In the genomic region with DNA sequence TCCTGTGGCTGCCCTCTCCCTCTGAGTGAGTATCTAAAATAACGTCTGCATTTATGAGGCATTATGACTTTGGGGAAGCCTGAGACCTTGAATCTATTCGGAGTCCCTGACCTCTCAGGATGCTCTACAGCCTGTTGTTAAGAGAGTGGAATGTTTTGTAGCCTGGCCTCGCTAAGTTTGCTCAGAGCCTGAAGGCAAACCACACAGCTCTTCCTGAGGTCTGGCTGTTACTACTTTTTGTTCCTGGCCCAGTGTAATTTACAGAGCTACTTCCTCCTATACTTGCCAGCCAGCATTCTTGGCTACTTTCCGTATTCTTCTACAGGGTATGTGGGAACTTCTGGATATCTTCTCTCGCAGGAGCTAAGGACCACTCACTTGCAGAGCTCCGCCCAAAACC, we compare ENCODE assay signal across 10 cellular contexts. TPM values are rescaled to one million over a fixed set of nuclear protein-coding genes. Genes with fewer than 3 reads are reported as not detected.
DNase-seq lines count a peak whose midpoint lies in the region; ATAC-seq and TF ChIP-seq lines count a peak whose summit lies in the region.
"Had no signal": no experiment of that assay in that cellular context is flagged by ENCODE, and none has a peak within 500 bp of the region (broad histone marks: within the 10 kb centered on the region; RNA-seq: fewer than 3 reads in every experiment).

No MANE protein-coding gene starts in this region.

- TF ChIP-seq POLR2A in sigmoid colon (IDR thresholded peaks at IDR 0.05) (no peak), Peyer's patch (IDR thresholded peaks at IDR 0.05) (no peak)

- H3K27ac ChIP-seq in SJCRH30 (no peak overlapping the region), sigmoid colon (peak overlapping the region in 3 of 4 donors; percentile 71 to 79 (median 73)), Peyer's patch (peak overlapping the region in 1 of 4 donors; percentile 23)

- no peaks in the 10 kb centered on the region for H3K9me3 ChIP-seq in SJCRH30 (replicated peaks)
- H3K9me3 ChIP-seq in sigmoid colon, result no peaks in the 10 kb centered on the region
- no peaks in the 10 kb centered on the region for H3K9me3 ChIP-seq in Peyer's patch

- H3K27me3 ChIP-seq in SJCRH30 (no peaks in the 10 kb centered on the region), sigmoid colon (no peaks in the 10 kb centered on the region), Peyer's patch (no peaks in the 10 kb centered on the region)

- WGBS in sigmoid colon, 2 donors, result 9 to 20% methylated on average over 6 of the region's 6 CpGs

- TF ChIP-seq CTCF in GM12865 (IDR thresholded peaks at IDR 0.05; ENCODE audit: insufficient read depth, low read depth, low read length, missing control alignments) (no peak), fibroblast of pulmonary artery (IDR thresholded peaks at IDR 0.05; ENCODE audit: low read length, missing control alignments) (no peak), sigmoid colon (IDR thresholded peaks at IDR 0.05) (no peak), Peyer's patch (IDR thresholded peaks at IDR 0.05) (no peak)

- TF ChIP-seq EP300 in sigmoid colon (IDR thresholded peaks at IDR 0.05), result no peak

- no peak for ATAC-seq in HG03097 (IDR thresholded peaks at IDR 0.05; ENCODE audit: low FRiP score, unreplicated experiment)
- ATAC-seq in GM19351 (IDR thresholded peaks at IDR 0.05; ENCODE audit: unreplicated experiment), result no peak

- H3K36me3 ChIP-seq in SJCRH30 (no peaks in the 10 kb centered on the region), sigmoid colon (no peaks in the 10 kb centered on the region), Peyer's patch (no peaks in the 10 kb centered on the region)

- intact Hi-C loops in sigmoid colon (cut with DNase I), result loop anchor here (5.0 kb wide), 1 partner anchor 73 kb away; a partner anchor contains a TSS

- DNase-seq in GM12865 (ENCODE audit: low read depth) (peak; percentile 7), SJCRH30 (peak; percentile 18 to 62), fibroblast of pulmonary artery (ENCODE audit: low read depth) (peak; percentile 59), sigmoid colon (no peak), Peyer's patch (no peak), NCI-H345 (lab: John Stamatoyannopoulos, UW) (no peak)
- DNase-seq: activated naive CD4-positive, alpha-beta T cell treated with anti-CD3 and anti-CD28 coated beads, Interleukin-2, amount 10 ng/mL, durations not matched to agents 7 days and 5 days; NCI-H1105 had no signal

- peaks cover 5% of the 10 kb centered on the region for H3K4me1 ChIP-seq in SJCRH30
- peaks cover 0 to 26% (median 19%) of the 10 kb centered on the region in 4 donors for H3K4me1 ChIP-seq in sigmoid colon
- H3K4me1 ChIP-seq in Peyer's patch, result peaks cover 0 to 9% (median 0%) of the 10 kb centered on the region in 4 donors

- H3K4me3 ChIP-seq in GM12865 (ENCODE audit: low read depth, low read length) (no peak overlapping the region), SJCRH30 (no peak overlapping the region), fibroblast of pulmonary artery (replicated peaks; ENCODE audit: low read depth, low read length) (no peak overlapping the region), sigmoid colon (no peak overlapping the region), Peyer's patch (no peak overlapping the region)

RNA-seq across cellular contexts. Expression of a gene that starts 3.6 kb away (rescaled TPM):
- total RNA-seq in SJCRH30 (2014; rRNA removed; shearing (Covaris generic)), result 57.0 and 61.6 TPM in 2 replicates
- total RNA-seq in sigmoid colon (10 to 100 TPM; 36.7 to 46.0 (median 40.8) TPM), Peyer's patch (10 to 100 TPM; 16.3 to 80.0 (median 22.4) TPM)
- polyA plus RNA-seq in sigmoid colon, result 10 to 100 TPM in 1 of 3 donors, 1 to 10 TPM in 2; 4.2 to 11.2 (median 4.2) TPM

Comparison
In these comparisons a context has a peak if more than half of its experiments do, and no peak if none do; other contexts are left out.
1. DNase-seq: peak in GM12865 (single experiment), SJCRH30 (2 of 2) and fibroblast of pulmonary artery (single experiment); none in sigmoid colon (single experiment), Peyer's patch (0 of 3) and NCI-H345 (single experiment).